ENCODE assay signal across 27 cellular contexts in genomic region chrX:11791537-11791936, GRCh38. TPM values are rescaled to one million over a fixed set of nuclear protein-coding genes. Genes with fewer than 3 reads are reported as not detected.
DNase-seq lines count a peak whose midpoint lies in the region; ATAC-seq, FAIRE-seq and TF ChIP-seq lines count a peak whose summit lies in the region.
"Had no signal": no experiment of that assay in that cellular context is flagged by ENCODE, and none has a peak within 500 bp of the region (broad histone marks: within the 10 kb centered on the region; RNA-seq: fewer than 3 reads in every experiment).

No MANE protein-coding gene starts in this region.

- DNase-seq in GM12892 (ENCODE audit: insufficient read length): no peak
- no peak for DNase-seq in activated naive CD8-positive, alpha-beta T cell treated with anti-CD3 and anti-CD28 coated beads for 36 hours
- DNase-seq in ACHN: no peak
- DNase-seq in NCI-H2227 treated with DMSO at 0.1 percent for 48 hours (lab: John Stamatoyannopoulos, UW): no peak
- DNase-seq in neural progenitor cell (ENCODE audit: low spot score): no peak
- DNase-seq: Calu3; CD8-positive, alpha-beta memory T cell; GM23248; H7; IMR-90; KG1; NCI-H1092 treated with DMSO at 0.1 percent for 48 hours; NCI-H1436; NCI-H187 treated with DMSO at 0.1 percent for 48 hours; NCI-H2171 treated with DMSO at 0.1 percent for 48 hours; NCI-H524; NCI-H774; NK-92 treated with Interleukin-12 subunit alpha and Interleukin-12 subunit beta, amount 100 ng/mL, for 24 hours; SK-N-SH; SW 1271 had no signal

- peak overlapping the region; percentile 37 for H3K4me2 ChIP-seq in BLaER1
- no peak overlapping the region for H3K4me2 ChIP-seq in OCI-LY1 (ENCODE audit: low read length)
- no peak overlapping the region for H3K4me2 ChIP-seq in neural progenitor cell
- H3K4me2 ChIP-seq: A549, SK-N-SH had no signal

- TF ChIP-seq CTCF in OCI-LY1 (IDR thresholded peaks at IDR 0.05; ENCODE audit: low read length) (no peak), neural progenitor cell (IDR thresholded peaks at IDR 0.05) (no peak)

- H3K9me3 ChIP-seq in BLaER1 (0 out of 2 replicates have a peak, but pooled peaks cover 6% of the 10 kb centered on the region), OCI-LY1 (ENCODE audit: low read length) (no peaks in the 10 kb centered on the region), neural progenitor cell (ENCODE audit: low read depth) (peaks cover 10% of the 10 kb centered on the region)
- H3K9me3 ChIP-seq: A549, SK-N-SH had no signal

- no peak overlapping the region for H3K4me3 ChIP-seq in BLaER1
- H3K4me3 ChIP-seq in OCI-LY1 (ENCODE audit: low read depth, low read length, poor library complexity, severe bottlenecking): no peak overlapping the region
- H3K4me3 ChIP-seq in neural progenitor cell: no peak overlapping the region
- H3K4me3 ChIP-seq: A549, GM23248 had no signal

- FAIRE-seq in GM12892 (lab: Jason Lieb, UNC): peak; percentile 17
- FAIRE-seq: A549, RCC 7860 had no signal

- peak overlapping the region; percentile 82 for H3K27ac Mint-ChIP-seq in activated naive CD8-positive, alpha-beta T cell treated with anti-CD3 and anti-CD28 coated beads for 36 hours
- H3K27ac Mint-ChIP-seq in neural progenitor cell: no peak overlapping the region
- H3K27ac Mint-ChIP-seq: CD14-positive monocyte; T-helper 1 cell treated with Interleukin-12 subunit alpha and Interleukin-12 subunit beta and Interleukin-4 antibody, amounts not matched to agents 30 μg/mL and 1 μg/mL, for 36 hours had no signal

- H3K4me1 Mint-ChIP-seq in activated naive CD8-positive, alpha-beta T cell treated with anti-CD3 and anti-CD28 coated beads for 36 hours: peaks cover 40% of the 10 kb centered on the region
- no peaks in the 10 kb centered on the region for H3K4me1 Mint-ChIP-seq in neural progenitor cell

- H3K79me2 ChIP-seq in OCI-LY1 (ENCODE audit: insufficient read depth, low read length) (no peaks in the 10 kb centered on the region), neural progenitor cell (ENCODE audit: low read depth) (no peaks in the 10 kb centered on the region)

- no peak for TF ChIP-seq POLR2A in GM12892 (IDR thresholded peaks at IDR 0.05; ENCODE audit: low read depth, low read length)

- in situ Hi-C loops in ACHN (cut with HindIII; ENCODE audit: low pct_ligation_motif_present, low pct_unique_long_range_greater_than_20kb, low sequenced_read_pairs): no loop called here

- H4K20me1 ChIP-seq in BLaER1 (peaks cover 14% of the 10 kb centered on the region; the same call in 1 of the 2 replicates), OCI-LY1 (ENCODE audit: insufficient read depth, low read length) (no peaks in the 10 kb centered on the region), neural progenitor cell (ENCODE audit: low read depth) (no peaks in the 10 kb centered on the region)

- no peaks in the 10 kb centered on the region for H3F3A ChIP-seq in OCI-LY1 (ENCODE audit: insufficient read depth, low read length)
- H3F3A ChIP-seq in neural progenitor cell (ENCODE audit: low read depth): no peaks in the 10 kb centered on the region

- H3K9ac ChIP-seq in BLaER1 (no peak overlapping the region), OCI-LY1 (ENCODE audit: low read length) (no peak overlapping the region), neural progenitor cell (no peak overlapping the region)
- H3K9ac ChIP-seq: GM23248, SK-N-SH had no signal

- H3K36me3 ChIP-seq in BLaER1 (no peaks in the 10 kb centered on the region), OCI-LY1 (ENCODE audit: insufficient read depth, low read length) (no peaks in the 10 kb centered on the region), neural progenitor cell (no peaks in the 10 kb centered on the region)

- H3K27me3 Mint-ChIP-seq in activated naive CD8-positive, alpha-beta T cell treated with anti-CD3 and anti-CD28 coated beads for 36 hours: no peaks in the 10 kb centered on the region
- H3K27me3 Mint-ChIP-seq in neural progenitor cell (ENCODE audit: insufficient read depth, low read depth): no peaks in the 10 kb centered on the region

- H3K9me2 ChIP-seq in OCI-LY1 (ENCODE audit: low read depth, low read length): no peaks in the 10 kb centered on the region
- H3K9me2 ChIP-seq: SK-N-SH had no signal

- H2AFZ ChIP-seq in OCI-LY1 (ENCODE audit: low read length): no peak overlapping the region
- H2AFZ ChIP-seq in neural progenitor cell (replicated peaks): no peak overlapping the region
- H2AFZ ChIP-seq: GM23248 had no signal

- no peaks in the 10 kb centered on the region for H3K9me3 Mint-ChIP-seq in activated naive CD8-positive, alpha-beta T cell treated with anti-CD3 and anti-CD28 coated beads for 36 hours
- no peaks in the 10 kb centered on the region for H3K9me3 Mint-ChIP-seq in neural progenitor cell
- H3K9me3 Mint-ChIP-seq: CD8-positive, alpha-beta memory T cell; T-helper 1 cell treated with Interleukin-12 subunit alpha and Interleukin-12 subunit beta and Interleukin-4 antibody, amounts not matched to agents 30 μg/mL and 1 μg/mL, for 36 hours had no signal

- H3K4me3 Mint-ChIP-seq in activated naive CD8-positive, alpha-beta T cell treated with anti-CD3 and anti-CD28 coated beads for 36 hours: no peak overlapping the region
- no peak overlapping the region for H3K4me3 Mint-ChIP-seq in neural progenitor cell
- H3K4me3 Mint-ChIP-seq: CD14-positive monocyte; T-helper 1 cell treated with Interleukin-12 subunit alpha and Interleukin-12 subunit beta and Interleukin-4 antibody, amounts not matched to agents 30 μg/mL and 1 μg/mL, for 36 hours had no signal

- peaks cover 3% of the 10 kb centered on the region for H3K36me3 Mint-ChIP-seq in activated naive CD8-positive, alpha-beta T cell treated with anti-CD3 and anti-CD28 coated beads for 36 hours
- H3K36me3 Mint-ChIP-seq in neural progenitor cell: no peaks in the 10 kb centered on the region
- H3K36me3 Mint-ChIP-seq: CD14-positive monocyte; CD8-positive, alpha-beta memory T cell had no signal

- H3K4me1 ChIP-seq in BLaER1 (peaks cover 42% of the 10 kb centered on the region), OCI-LY1 (ENCODE audit: insufficient read depth, low read length, severe bottlenecking) (peaks cover 57% of the 10 kb centered on the region), neural progenitor cell (no peaks in the 10 kb centered on the region)

- H3K27me3 ChIP-seq in BLaER1: peaks cover 76% of the 10 kb centered on the region
- H3K27me3 ChIP-seq in OCI-LY1 (ENCODE audit: insufficient read depth, low read length): no peaks in the 10 kb centered on the region
- H3K27me3 ChIP-seq in neural progenitor cell: no peaks in the 10 kb centered on the region

- peak overlapping the region; percentile 32; the same call in 1 of the 2 replicates for H3K27ac ChIP-seq in BLaER1
- H3K27ac ChIP-seq in OCI-LY1 (ENCODE audit: low read depth, low read length, poor library complexity, severe bottlenecking): peak overlapping the region; percentile 98
- no peak overlapping the region for H3K27ac ChIP-seq in neural progenitor cell
- H3K27ac ChIP-seq: A549, GM23248 had no signal

- ATAC-seq in HG03354 (IDR thresholded peaks at IDR 0.05; ENCODE audit: poor library complexity, severe bottlenecking, unreplicated experiment): no peak

RNA-seq across cellular contexts. Expression of gene MSL3, which starts 33.5 kb away (rescaled TPM):
- polyA plus RNA-seq in GM12892 (2012; ENCODE audit: missing spikeins): 50.7 TPM
- 10 to 100 TPM; 41.1 to 42.2 TPM for total RNA-seq in activated naive CD8-positive, alpha-beta T cell treated with anti-CD3 and anti-CD28 coated beads for 36 hours
- total RNA-seq in neural progenitor cell (ENCODE audit: low replicate concordance): 21.9 and 33.2 TPM in 2 replicates
